In the genomic region with DNA sequence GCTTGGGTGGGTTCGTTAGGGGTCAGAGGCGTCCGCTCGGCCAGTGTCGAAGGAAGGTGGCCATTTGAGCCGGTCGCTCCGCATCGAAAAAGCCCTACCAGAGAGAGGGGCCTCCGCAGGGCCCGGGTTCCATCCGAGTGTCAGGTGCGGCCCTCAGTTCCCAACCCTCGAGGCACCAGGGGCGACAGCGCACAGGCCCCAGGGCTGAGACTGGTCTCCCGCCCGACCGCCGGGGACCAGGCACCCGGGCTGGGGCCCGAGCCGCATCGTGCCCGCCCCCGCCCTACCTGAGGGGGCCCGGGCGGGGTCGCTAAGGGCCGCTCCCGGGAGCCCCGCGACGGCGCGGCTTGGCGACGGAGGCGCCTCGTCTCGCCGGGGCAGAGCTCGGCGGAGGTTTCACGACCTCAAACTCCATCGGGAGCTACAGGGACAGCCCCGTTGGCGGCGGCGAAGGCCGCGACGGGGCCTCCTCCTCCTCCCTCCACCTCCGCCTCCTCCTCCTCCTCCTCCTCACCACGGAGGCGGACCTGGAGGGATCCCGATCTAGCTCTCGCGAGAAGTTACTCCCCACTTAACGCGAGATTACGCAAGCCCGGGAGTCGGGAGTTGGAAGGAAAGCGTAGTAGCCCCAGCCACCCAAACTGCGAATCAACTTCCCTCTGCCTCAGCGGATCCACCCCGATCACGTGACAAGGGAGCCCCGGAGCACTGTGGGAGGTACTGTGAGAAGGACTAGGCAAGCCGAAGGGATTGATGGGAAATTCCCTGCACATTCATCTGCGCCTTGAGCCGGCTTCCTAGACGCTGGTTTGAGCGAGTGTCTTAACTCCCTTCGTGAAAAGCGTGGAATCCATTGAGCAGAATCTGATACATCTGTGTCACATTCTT, we compare ENCODE assay signal across 8 cellular contexts. TPM values are rescaled to one million over a fixed set of nuclear protein-coding genes. Genes with fewer than 3 reads are reported as not detected.
DNase-seq lines count a peak whose midpoint lies in the region; ATAC-seq, FAIRE-seq and TF ChIP-seq lines count a peak whose summit lies in the region.

A gene with protein sequence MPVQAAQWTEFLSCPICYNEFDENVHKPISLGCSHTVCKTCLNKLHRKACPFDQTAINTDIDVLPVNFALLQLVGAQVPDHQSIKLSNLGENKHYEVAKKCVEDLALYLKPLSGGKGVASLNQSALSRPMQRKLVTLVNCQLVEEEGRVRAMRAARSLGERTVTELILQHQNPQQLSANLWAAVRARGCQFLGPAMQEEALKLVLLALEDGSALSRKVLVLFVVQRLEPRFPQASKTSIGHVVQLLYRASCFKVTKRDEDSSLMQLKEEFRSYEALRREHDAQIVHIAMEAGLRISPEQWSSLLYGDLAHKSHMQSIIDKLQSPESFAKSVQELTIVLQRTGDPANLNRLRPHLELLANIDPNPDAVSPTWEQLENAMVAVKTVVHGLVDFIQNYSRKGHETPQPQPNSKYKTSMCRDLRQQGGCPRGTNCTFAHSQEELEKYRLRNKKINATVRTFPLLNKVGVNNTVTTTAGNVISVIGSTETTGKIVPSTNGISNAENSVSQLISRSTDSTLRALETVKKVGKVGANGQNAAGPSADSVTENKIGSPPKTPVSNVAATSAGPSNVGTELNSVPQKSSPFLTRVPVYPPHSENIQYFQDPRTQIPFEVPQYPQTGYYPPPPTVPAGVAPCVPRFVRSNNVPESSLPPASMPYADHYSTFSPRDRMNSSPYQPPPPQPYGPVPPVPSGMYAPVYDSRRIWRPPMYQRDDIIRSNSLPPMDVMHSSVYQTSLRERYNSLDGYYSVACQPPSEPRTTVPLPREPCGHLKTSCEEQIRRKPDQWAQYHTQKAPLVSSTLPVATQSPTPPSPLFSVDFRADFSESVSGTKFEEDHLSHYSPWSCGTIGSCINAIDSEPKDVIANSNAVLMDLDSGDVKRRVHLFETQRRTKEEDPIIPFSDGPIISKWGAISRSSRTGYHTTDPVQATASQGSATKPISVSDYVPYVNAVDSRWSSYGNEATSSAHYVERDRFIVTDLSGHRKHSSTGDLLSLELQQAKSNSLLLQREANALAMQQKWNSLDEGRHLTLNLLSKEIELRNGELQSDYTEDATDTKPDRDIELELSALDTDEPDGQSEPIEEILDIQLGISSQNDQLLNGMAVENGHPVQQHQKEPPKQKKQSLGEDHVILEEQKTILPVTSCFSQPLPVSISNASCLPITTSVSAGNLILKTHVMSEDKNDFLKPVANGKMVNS (minus strand): TSS at position 537 of the 888 bp plus-strand sequence. CDS start 7,850 bp downstream, outside the sequence.

- peaks cover 10% of the 10 kb centered on the region for H3K36me3 Mint-ChIP-seq in T-helper 2 cell treated with Interferon-gamma antibody and Interleukin-4, amounts not matched to agents 5 μg/mL and 100 μg/mL, for 36 hours (ENCODE audit: low read depth)

- ATAC-seq in GM18502 (IDR thresholded peaks at IDR 0.05; ENCODE audit: poor library complexity, unreplicated experiment) (peak; percentile 86), HG02970 (IDR thresholded peaks at IDR 0.05; ENCODE audit: low FRiP score, unreplicated experiment) (peak; percentile 91), psoas muscle (peak; percentile 98 to 99 (median 98))

- H3K4me1 ChIP-seq in ascending aorta = peaks cover 0 to 26% of the 10 kb centered on the region in 2 donors
- H3K4me1 ChIP-seq in right atrium auricular region = peaks cover 0 to 32% of the 10 kb centered on the region in 2 donors
- peaks cover 30% of the 10 kb centered on the region for H3K4me1 ChIP-seq in psoas muscle

- peaks cover 0 to 6% of the 10 kb centered on the region in 2 donors for H3K36me3 ChIP-seq in ascending aorta
- no peaks in the 10 kb centered on the region for H3K36me3 ChIP-seq in right atrium auricular region
- H3K36me3 ChIP-seq in psoas muscle (ENCODE audit: insufficient read depth in 1 of 2, low read depth in 1 of 2) = peaks cover 0 to 10% of the 10 kb centered on the region in 2 donors

- H3K27me3 Mint-ChIP-seq in T-helper 2 cell treated with Interferon-gamma antibody and Interleukin-4, amounts not matched to agents 5 μg/mL and 100 μg/mL, for 36 hours (ENCODE audit: low read depth) = no peaks in the 10 kb centered on the region

- no peaks in the 10 kb centered on the region for H3K9me3 Mint-ChIP-seq in T-helper 2 cell treated with Interferon-gamma antibody and Interleukin-4, amounts not matched to agents 5 μg/mL and 100 μg/mL, for 36 hours

- TF ChIP-seq CTCF in ascending aorta (IDR thresholded peaks at IDR 0.05) (no peak), right atrium auricular region (IDR thresholded peaks at IDR 0.05) (peak; percentile 11 to 12), psoas muscle (IDR thresholded peaks at IDR 0.05) (no peak)

- peak within 1 kb of the TSS; percentile 95 for H3K4me3 Mint-ChIP-seq in T-helper 2 cell treated with Interferon-gamma antibody and Interleukin-4, amounts not matched to agents 5 μg/mL and 100 μg/mL, for 36 hours

- DNase-seq in NCI-H1930 (lab: John Stamatoyannopoulos, UW) = peak; percentile 99
- peak; percentile 98 for DNase-seq in T-helper 2 cell treated with Interferon-gamma antibody and Interleukin-4, amounts not matched to agents 5 μg/mL and 100 μg/mL, for 36 hours (ENCODE audit: low spot score)
- peak; percentile 98 to 100 for DNase-seq in ascending aorta (ENCODE audit: low spot score in 2 of 2)
- DNase-seq in right atrium auricular region (ENCODE audit: low spot score) = peak; percentile 99
- peak; percentile 98 to 99 for DNase-seq in psoas muscle
- DNase-seq in urothelium cell line (ENCODE audit: low spot score) = peak; percentile 96

- peak within 1 kb of the TSS; percentile 92 for H3K27ac Mint-ChIP-seq in T-helper 2 cell treated with Interferon-gamma antibody and Interleukin-4, amounts not matched to agents 5 μg/mL and 100 μg/mL, for 36 hours

- H3K27me3 ChIP-seq in ascending aorta (no peaks in the 10 kb centered on the region), right atrium auricular region (no peaks in the 10 kb centered on the region), psoas muscle (ENCODE audit: insufficient read depth in 3 of 3, low read length in 2 of 3) (no peaks in the 10 kb centered on the region)

- H3K27ac ChIP-seq in ascending aorta (peak within 1 kb of the TSS; percentile 97 to 98), right atrium auricular region (peak within 1 kb of the TSS; percentile 94 to 98), psoas muscle (peak within 1 kb of the TSS; percentile 87)

- peak; percentile 50 for FAIRE-seq in urothelium cell line (lab: Jason Lieb, UNC)

- intact Hi-C loops in ascending aorta (cut with DNase I) (loop anchor here (1.0 to 10.0 kb wide), 8 partner anchors 8 to 1370 kb away; a partner anchor contains a TSS), psoas muscle (cut with DNase I) (loop anchor here in 1 of 2 donors (5.0 kb wide), 1 partner anchor 37 kb away; a partner anchor contains a TSS)

- H3K9me3 ChIP-seq in ascending aorta = no peaks in the 10 kb centered on the region
- H3K9me3 ChIP-seq in right atrium auricular region = no peaks in the 10 kb centered on the region
- no peaks in the 10 kb centered on the region for H3K9me3 ChIP-seq in psoas muscle

- WGBS in psoas muscle, 3 donors = 0% methylated on average over 41 to 77 of the region's 77 CpGs

- peaks cover 16% of the 10 kb centered on the region for H3K4me1 Mint-ChIP-seq in T-helper 2 cell treated with Interferon-gamma antibody and Interleukin-4, amounts not matched to agents 5 μg/mL and 100 μg/mL, for 36 hours (ENCODE audit: low read depth)

- H3K4me3 ChIP-seq in ascending aorta = peak within 1 kb of the TSS; percentile 83 to 96
- H3K4me3 ChIP-seq in right atrium auricular region = peak within 1 kb of the TSS; percentile 78 to 85
- H3K4me3 ChIP-seq in psoas muscle = peak within 1 kb of the TSS; percentile 84

RNA-seq across cellular contexts. Expression of the gene that starts here (rescaled TPM):
- 25.1 TPM for total RNA-seq in ascending aorta
- 10 to 100 TPM; 37.6 to 40.2 TPM for total RNA-seq in right atrium auricular region
- 10 to 100 TPM; 24.8 to 33.7 (median 31.6) TPM for total RNA-seq in psoas muscle
- polyA plus RNA-seq in psoas muscle = 10 to 100 TPM in 2 of 3 donors, 1 to 10 TPM in 1; 5.6 to 23.4 (median 11.3) TPM

Comparison
In these comparisons a context has a peak if more than half of its experiments do, and no peak if none do; other contexts are left out.
1. Peak in every context shown above with its lines: DNase-seq, ATAC-seq, H3K4me3 ChIP-seq and H3K27ac ChIP-seq.
2. CTCF ChIP-seq: peak in right atrium auricular region (2 of 2); none in ascending aorta (0 of 3) and psoas muscle (single experiment).